In the genomic region with DNA sequence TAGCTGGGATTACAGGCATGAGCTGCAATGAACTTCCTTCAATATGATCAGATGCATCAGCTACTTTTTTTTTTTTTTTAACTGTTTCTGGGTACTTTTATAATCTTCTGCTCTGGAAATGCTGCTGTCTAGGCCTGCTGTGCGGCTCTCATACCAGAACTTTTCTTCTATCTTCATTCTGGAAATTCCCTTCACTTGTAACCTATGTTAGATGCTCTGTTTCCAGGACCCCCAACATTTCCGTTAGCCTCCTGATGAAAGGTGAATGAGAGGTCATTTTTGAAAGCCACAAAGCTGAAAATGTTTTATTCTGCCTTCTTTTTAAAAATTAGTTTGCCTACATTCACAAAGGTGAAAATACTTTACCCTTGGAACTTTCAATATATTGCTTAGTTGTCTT, we compare ENCODE assay signal across 11 cellular contexts. TPM values are rescaled to one million over a fixed set of nuclear protein-coding genes. Genes with fewer than 3 reads are reported as not detected.
A peak's percentile ranks its signal among the peaks of the same experiment; 100 is the strongest.
DNase-seq lines count a peak whose midpoint lies in the region; ATAC-seq and FAIRE-seq lines count a peak whose summit lies in the region.
"Had no signal": no experiment of that assay in that cellular context is flagged by ENCODE, and none has a peak within 500 bp of the region (broad histone marks: within the 10 kb centered on the region; RNA-seq: fewer than 3 reads in every experiment).

No MANE protein-coding gene starts in this region.

- H2BK5ac ChIP-seq in neuronal stem cell (ENCODE audit: low read length), result no peak overlapping the region

- no peak overlapping the region for H2AFZ ChIP-seq in neuronal stem cell (ENCODE audit: low read length)

- POLR2A ChIA-PET in activated naive CD8-positive, alpha-beta T cell treated with anti-CD3 and anti-CD28 coated beads, Interleukin-2, amount 10 ng/mL, durations not matched to agents 7 days and 5 days (lab: Charles Lee), result no interaction called here

- no peak overlapping the region for H2BK15ac ChIP-seq in neuronal stem cell (ENCODE audit: low read length)

- no peak overlapping the region for H4K8ac ChIP-seq in neuronal stem cell (ENCODE audit: low read depth, low read length)

- no peak for ATAC-seq in CD4-positive, CD25-positive, alpha-beta regulatory T cell (ENCODE audit: low read depth in 2 of 2)
- ATAC-seq in GM19025 (IDR thresholded peaks at IDR 0.05; ENCODE audit: low read depth, unreplicated experiment) (peak; percentile 40), HG03045 (IDR thresholded peaks at IDR 0.05; ENCODE audit: unreplicated experiment) (peak; percentile 41)
- peak; percentile 52 for ATAC-seq in activated naive CD8-positive, alpha-beta T cell treated with anti-CD3 and anti-CD28 coated beads, Interleukin-2, amount 10 ng/mL, durations not matched to agents 7 days and 5 days (ENCODE audit: low read depth)

- peak overlapping the region; percentile 10 for H3K4me3 ChIP-seq in CD4-positive, CD25-positive, alpha-beta regulatory T cell (ENCODE audit: low read depth, low read length)
- no peak overlapping the region for H3K4me3 ChIP-seq in neuronal stem cell (ENCODE audit: low read length in 2 of 2)
- H3K4me3 ChIP-seq: BLaER1 treated with 17β-estradiol and CSF1 and Interleukin-3, amounts not matched to agents 10 nM and 100 nM had no signal

- H3K4me1 Mint-ChIP-seq in CD4-positive, CD25-positive, alpha-beta regulatory T cell, result peaks cover 50 to 91% (median 72%) of the 10 kb centered on the region in 4 donors
- H3K4me1 Mint-ChIP-seq in activated naive CD8-positive, alpha-beta T cell treated with anti-CD3 and anti-CD28 coated beads, Interleukin-2, amount 10 ng/mL, durations not matched to agents 7 days and 5 days, result peaks cover 43% of the 10 kb centered on the region

- no peak overlapping the region for H4K91ac ChIP-seq in neuronal stem cell (ENCODE audit: low read depth, low read length, poor library complexity)

- no peak overlapping the region for H2BK120ac ChIP-seq in neuronal stem cell (ENCODE audit: low read depth, low read length)

- FAIRE-seq in urothelium cell line (lab: Jason Lieb, UNC), result no peak

- peak overlapping the region; percentile 0 to 68 (median 45) for H3K27ac Mint-ChIP-seq in CD4-positive, CD25-positive, alpha-beta regulatory T cell
- peak overlapping the region; percentile 68 for H3K27ac Mint-ChIP-seq in activated naive CD8-positive, alpha-beta T cell treated with anti-CD3 and anti-CD28 coated beads, Interleukin-2, amount 10 ng/mL, durations not matched to agents 7 days and 5 days

- H3K79me1 ChIP-seq in neuronal stem cell (ENCODE audit: low read depth, low read length), result peaks cover 2% of the 10 kb centered on the region

- H3K36me3 Mint-ChIP-seq in CD4-positive, CD25-positive, alpha-beta regulatory T cell, result no peaks in the 10 kb centered on the region
- peaks cover 9% of the 10 kb centered on the region for H3K36me3 Mint-ChIP-seq in activated naive CD8-positive, alpha-beta T cell treated with anti-CD3 and anti-CD28 coated beads, Interleukin-2, amount 10 ng/mL, durations not matched to agents 7 days and 5 days

- DNase-seq in CD4-positive, CD25-positive, alpha-beta regulatory T cell, result no peak
- DNase-seq in activated naive CD8-positive, alpha-beta T cell treated with anti-CD3 and anti-CD28 coated beads, Interleukin-2, amount 10 ng/mL, durations not matched to agents 7 days and 5 days, result no peak
- DNase-seq in NCI-H146 treated with DMSO at 0.1 percent for 48 hours (lab: John Stamatoyannopoulos, UW; ENCODE audit: unreplicated experiment) (no peak), NCI-H345 (lab: John Stamatoyannopoulos, UW) (no peak), neuronal stem cell (ENCODE audit: low spot score) (no peak), urothelium cell line (ENCODE audit: low spot score) (no peak)
- DNase-seq: activated CD4-positive, CD25-positive, alpha-beta regulatory T cell treated with anti-CD3 and anti-CD28 coated beads, Interleukin-2, amount 50 U/mL, for 72 hours; NK-92 treated with Interleukin-12 subunit alpha and Interleukin-12 subunit beta, amount 100 ng/mL, for 24 hours had no signal

- peak overlapping the region; percentile 1 to 84 (median 50) for H3K4me3 Mint-ChIP-seq in CD4-positive, CD25-positive, alpha-beta regulatory T cell
- peak overlapping the region; percentile 13 for H3K4me3 Mint-ChIP-seq in activated naive CD8-positive, alpha-beta T cell treated with anti-CD3 and anti-CD28 coated beads, Interleukin-2, amount 10 ng/mL, durations not matched to agents 7 days and 5 days

- no peaks in the 10 kb centered on the region for H3K27me3 Mint-ChIP-seq in CD4-positive, CD25-positive, alpha-beta regulatory T cell
- H3K27me3 Mint-ChIP-seq in activated naive CD8-positive, alpha-beta T cell treated with anti-CD3 and anti-CD28 coated beads, Interleukin-2, amount 10 ng/mL, durations not matched to agents 7 days and 5 days, result no peaks in the 10 kb centered on the region

- H3K4me1 ChIP-seq in CD4-positive, CD25-positive, alpha-beta regulatory T cell (ENCODE audit: control insufficient read depth, insufficient read depth, low read length, poor library complexity, severe bottlenecking), result peaks cover 44% of the 10 kb centered on the region
- H3K4me1 ChIP-seq in neuronal stem cell (ENCODE audit: control insufficient read depth in 2 of 2, insufficient read depth in 1 of 2, low read depth in 1 of 2, low read length in 2 of 2), result no peaks in the 10 kb centered on the region

- H2BK12ac ChIP-seq in neuronal stem cell (ENCODE audit: low read length), result no peak overlapping the region

- no peak overlapping the region for H2AK5ac ChIP-seq in neuronal stem cell (ENCODE audit: low read depth, low read length)

- H3K9me3 Mint-ChIP-seq in CD4-positive, CD25-positive, alpha-beta regulatory T cell, result peaks cover 0 to 1% (median 0%) of the 10 kb centered on the region in 7 donors
- peaks cover under 1% of the 10 kb centered on the region for H3K9me3 Mint-ChIP-seq in activated naive CD8-positive, alpha-beta T cell treated with anti-CD3 and anti-CD28 coated beads, Interleukin-2, amount 10 ng/mL, durations not matched to agents 7 days and 5 days

- no peak overlapping the region for H3K14ac ChIP-seq in neuronal stem cell (ENCODE audit: low read length)

- no peak overlapping the region for H3K23ac ChIP-seq in neuronal stem cell (ENCODE audit: low read depth, low read length, poor library complexity)

- no peak overlapping the region for H3K18ac ChIP-seq in neuronal stem cell (ENCODE audit: low read length)

- H3K27me3 ChIP-seq in CD4-positive, CD25-positive, alpha-beta regulatory T cell (ENCODE audit: control insufficient read depth, insufficient read depth, low read length), result no peaks in the 10 kb centered on the region
- no peaks in the 10 kb centered on the region for H3K27me3 ChIP-seq in neuronal stem cell (ENCODE audit: control insufficient read depth in 3 of 3, insufficient read depth in 3 of 3, low read depth in 1 of 3, low read length in 3 of 3)
- H3K27me3 ChIP-seq: BLaER1 treated with 17β-estradiol and CSF1 and Interleukin-3, amounts not matched to agents 10 nM and 100 nM had no signal

- no peaks in the 10 kb centered on the region for H3K9me3 ChIP-seq in CD4-positive, CD25-positive, alpha-beta regulatory T cell (ENCODE audit: control insufficient read depth in 2 of 2, low read length in 2 of 2)
- H3K9me3 ChIP-seq in neuronal stem cell (replicated peaks in 1 of 2; ENCODE audit: control insufficient read depth in 2 of 2, insufficient read depth in 1 of 2, low read depth in 1 of 2, low read length in 2 of 2), result peaks cover 0 to 8% of the 10 kb centered on the region in 2 donors

- H3K4ac ChIP-seq in neuronal stem cell (ENCODE audit: low read length), result no peak overlapping the region

- peak overlapping the region; percentile 41 for H3K27ac ChIP-seq in CD4-positive, CD25-positive, alpha-beta regulatory T cell (ENCODE audit: insufficient read depth, low read length, poor library complexity, severe bottlenecking)
- no peak overlapping the region for H3K27ac ChIP-seq in neuronal stem cell (replicated peaks; ENCODE audit: low read length)

- H3K4me2 ChIP-seq in neuronal stem cell (ENCODE audit: insufficient read depth, low read length, poor library complexity, severe bottlenecking), result no peak overlapping the region

- H3K9ac ChIP-seq in neuronal stem cell (ENCODE audit: low read depth, low read length, poor library complexity), result no peak overlapping the region

- H3K36me3 ChIP-seq in CD4-positive, CD25-positive, alpha-beta regulatory T cell (ENCODE audit: control insufficient read depth, insufficient read depth, low read length), result no peaks in the 10 kb centered on the region
- peaks cover 0 to 13% of the 10 kb centered on the region in 2 donors for H3K36me3 ChIP-seq in neuronal stem cell (replicated peaks in 1 of 2; ENCODE audit: control insufficient read depth in 2 of 2, insufficient read depth in 2 of 2, low read length in 2 of 2)

- no CpG with 5 or more reads among the region's 2 CpGs for WGBS in neuronal stem cell (ENCODE audit: extremely low coverage in 2 of 2, insufficient read length in 2 of 2, insufficient replicate concordance in 1 of 2), 2 donors

RNA-seq across cellular contexts. Expression of a gene that starts 8.6 kb away (rescaled TPM):
- 64.0 TPM for total RNA-seq in CD4-positive, CD25-positive, alpha-beta regulatory T cell
- polyA plus RNA-seq in CD4-positive, CD25-positive, alpha-beta regulatory T cell, result 10 to 100 TPM; 14.9 to 28.7 (median 20.2) TPM
- 10 to 100 TPM; 57.9 to 59.2 TPM for total RNA-seq in activated naive CD8-positive, alpha-beta T cell treated with anti-CD3 and anti-CD28 coated beads, Interleukin-2, amount 10 ng/mL, durations not matched to agents 7 days and 5 days
- polyA plus RNA-seq in neuronal stem cell (2013, experiment 1 of 2), result 46.2 TPM
- 47.7 TPM for polyA plus RNA-seq in neuronal stem cell (2013, experiment 2 of 2)

Comparison
In these comparisons a context has a peak if more than half of its experiments do, and no peak if none do; other contexts are left out.
1. ATAC-seq: peak in GM19025 (single experiment), HG03045 (single experiment) and activated naive CD8-positive, alpha-beta T cell treated with anti-CD3 and anti-CD28 coated beads, Interleukin-2, amount 10 ng/mL, durations not matched to agents 7 days and 5 days (single experiment); none in CD4-positive, CD25-positive, alpha-beta regulatory T cell (0 of 2).